In the genomic region with DNA sequence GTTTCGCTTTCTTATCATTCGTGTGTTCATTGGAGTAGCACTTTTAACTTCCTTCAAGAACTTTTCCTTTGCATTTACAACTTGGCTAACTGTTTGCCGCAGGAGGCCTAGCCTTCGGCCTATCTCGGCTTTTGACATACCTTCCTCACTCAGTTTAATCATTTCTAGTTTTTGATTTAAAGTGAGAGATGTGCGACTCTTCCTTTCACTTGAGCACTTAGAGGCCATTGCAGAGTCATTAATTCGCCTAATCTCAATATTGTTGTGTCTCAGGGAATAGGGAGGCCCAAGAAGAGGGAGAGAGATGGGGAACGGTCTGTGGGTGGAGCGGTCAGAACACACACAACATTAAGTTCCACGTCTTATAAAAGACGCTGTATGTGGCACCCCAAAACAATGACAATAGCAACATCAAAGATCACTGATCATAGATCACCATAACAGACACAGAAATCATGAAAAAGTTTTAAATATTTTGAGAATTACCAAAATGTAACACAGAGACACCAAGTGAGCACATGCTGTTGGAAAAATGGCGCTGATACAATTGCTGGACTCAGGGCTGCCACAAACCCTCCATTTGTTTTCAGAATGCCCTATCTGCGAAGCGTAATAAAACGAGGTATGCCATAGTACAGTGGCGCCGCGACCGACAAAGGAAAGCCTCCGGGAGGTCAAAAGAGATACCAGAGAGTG, we compare ENCODE assay signal across 9 cellular contexts. TPM values are rescaled to one million over a fixed set of nuclear protein-coding genes. Genes with fewer than 3 reads are reported as not detected.
DNase-seq lines count a peak whose midpoint lies in the region; ATAC-seq and TF ChIP-seq lines count a peak whose summit lies in the region.
"Had no signal": no experiment of that assay in that cellular context is flagged by ENCODE, and none has a peak within 500 bp of the region (broad histone marks: within the 10 kb centered on the region; RNA-seq: fewer than 3 reads in every experiment).

No MANE protein-coding gene starts in this region.

- H3K4me1 Mint-ChIP-seq in CD14-positive monocyte = peaks cover 71% of the 10 kb centered on the region

- peak overlapping the region; percentile 95 to 98 (median 96) for H3K27ac Mint-ChIP-seq in CD14-positive monocyte

- peaks cover 20 to 47% of the 10 kb centered on the region in 2 donors for H3K36me3 Mint-ChIP-seq in CD14-positive monocyte

- peak overlapping the region; percentile 97 to 99 for H3K4me3 Mint-ChIP-seq in CD14-positive monocyte

- TF ChIP-seq POLR2A in breast epithelium (IDR thresholded peaks at IDR 0.05) = no peak

- H3K9me3 ChIP-seq in breast epithelium (no peaks in the 10 kb centered on the region), muscle layer of colon (ENCODE audit: low read length) (no peaks in the 10 kb centered on the region)

- H3K4me1 ChIP-seq in breast epithelium (peaks cover 0 to 7% of the 10 kb centered on the region in 2 donors), muscle layer of colon (ENCODE audit: insufficient read depth, low read length) (peaks cover 18% of the 10 kb centered on the region)

- H3K27ac ChIP-seq in breast epithelium (peak overlapping the region; percentile 98 to 99), muscle layer of colon (ENCODE audit: low read depth, low read length) (peak overlapping the region; percentile 84)

- DNase-seq in CD14-positive monocyte (ENCODE audit: low spot score) (no peak), KG1 (lab: John Stamatoyannopoulos, UW) (peak; percentile 69), breast epithelium (ENCODE audit: low spot score in 2 of 2) (no peak), SK-N-DZ (ENCODE audit: low spot score) (no peak), NCI-H2196 (lab: John Stamatoyannopoulos, UW; ENCODE audit: unreplicated experiment) (no peak)

- intact Hi-C loops in CD14-positive monocyte (cut with micrococcal nuclease) (loop anchor here (2.0 to 10.0 kb wide), 3 partner anchors 145 to 1085 kb away; partner anchors contain the start of genes GIGYF2 (in 2 of the 2) and NCL (in 1 of the 2)), breast epithelium (cut with DNase I; ENCODE audit: low total_unique reads) (no loop called here)

- H3K4me3 ChIP-seq in breast epithelium (peak overlapping the region; percentile 87 to 93 (median 87)), muscle layer of colon (ENCODE audit: low read depth in 1 of 2, low read length in 2 of 2) (peak overlapping the region; percentile 72 to 94)

- no peak for TF ChIP-seq CTCF in CD14-positive monocyte (IDR thresholded peaks at IDR 0.05)
- TF ChIP-seq CTCF in breast epithelium (IDR thresholded peaks at IDR 0.05) = no peak

- ATAC-seq in GM19455 (IDR thresholded peaks at IDR 0.05; ENCODE audit: unreplicated experiment) = no peak
- no peak for ATAC-seq in HG03571 (IDR thresholded peaks at IDR 0.05; ENCODE audit: unreplicated experiment)

- H3K27me3 ChIP-seq in breast epithelium (no peaks in the 10 kb centered on the region), muscle layer of colon (ENCODE audit: control insufficient read depth in 1 of 2, insufficient read depth in 2 of 2, low read length in 2 of 2) (no peaks in the 10 kb centered on the region)

- peak overlapping the region; percentile 70 for H3K9ac ChIP-seq in muscle layer of colon (ENCODE audit: low read length)

- no peaks in the 10 kb centered on the region for H3K9me3 Mint-ChIP-seq in CD14-positive monocyte

- H3K36me3 ChIP-seq in breast epithelium = no peaks in the 10 kb centered on the region
- no peaks in the 10 kb centered on the region for H3K36me3 ChIP-seq in muscle layer of colon (ENCODE audit: insufficient read depth, low read length)

- peaks cover 0 to 1% (median 0%) of the 10 kb centered on the region in 3 donors for H3K27me3 Mint-ChIP-seq in CD14-positive monocyte (ENCODE audit: low read depth in 3 of 3)

RNA-seq across cellular contexts. Expression of gene TIGD1, which starts 0.6 kb away (rescaled TPM):
- 1 to 10 TPM; 1.6 to 2.1 TPM for polyA plus RNA-seq in CD14-positive monocyte
- 1 to 10 TPM; 2.9 to 5.6 (median 5.0) TPM for total RNA-seq in breast epithelium
- 28.6 and 28.8 TPM in 2 replicates for polyA plus RNA-seq in SK-N-DZ (2014; cell fraction: cytosol; rRNA removed)
- 30.9 and 38.4 TPM in 2 replicates for polyA plus RNA-seq in SK-N-DZ (2014; cell fraction: nucleus; rRNA removed)

RNA-seq across cellular contexts. Expression of gene EIF4E2, which starts 0.7 kb away (rescaled TPM):
- 100 to 1,000 TPM; 188 to 213 TPM for polyA plus RNA-seq in CD14-positive monocyte
- 10 to 100 TPM; 31.6 to 57.4 (median 36.1) TPM for total RNA-seq in breast epithelium
- 48.2 and 68.6 TPM in 2 replicates for polyA plus RNA-seq in SK-N-DZ (2014; cell fraction: cytosol; rRNA removed)
- 54.1 and 55.3 TPM in 2 replicates for polyA plus RNA-seq in SK-N-DZ (2014; cell fraction: nucleus; rRNA removed)

RNA-seq across cellular contexts. Expression of gene CHRNG, which starts 10.3 kb away (rescaled TPM):
- not detected for polyA plus RNA-seq in CD14-positive monocyte
- not detected for total RNA-seq in breast epithelium
- polyA plus RNA-seq in SK-N-DZ (2014; cell fraction: cytosol; rRNA removed) = 1.4 and 1.6 TPM in 2 replicates
- polyA plus RNA-seq in SK-N-DZ (2014; cell fraction: nucleus; rRNA removed) = 4.8 and 5.4 TPM in 2 replicates
- total RNA-seq: HT1080 had no signal

RNA-seq across cellular contexts. Expression of gene CHRND, which starts 23.8 kb away (rescaled TPM):
- not detected for polyA plus RNA-seq in CD14-positive monocyte
- not detected for total RNA-seq in breast epithelium
- polyA plus RNA-seq in SK-N-DZ (2014; cell fraction: cytosol; rRNA removed) = 2.3 and 3.1 TPM in 2 replicates
- polyA plus RNA-seq in SK-N-DZ (2014; cell fraction: nucleus; rRNA removed) = 1.6 TPM in 2 replicates
- total RNA-seq: HT1080 had no signal

RNA-seq across cellular contexts. Expression of gene PRSS56, which starts 29.6 kb away (rescaled TPM):
- polyA plus RNA-seq in CD14-positive monocyte = not detected
- total RNA-seq in breast epithelium = not detected
- polyA plus RNA-seq in SK-N-DZ (2014; cell fraction: cytosol; rRNA removed) = not detected in 2 replicates
- not detected in 2 replicates for polyA plus RNA-seq in SK-N-DZ (2014; cell fraction: nucleus; rRNA removed)
- total RNA-seq: HT1080 had no signal
